In genomic region chr11:108569896-108570295, GRCh38 we compare ENCODE assay signal across 26 cellular contexts.
"Had no signal": no experiment of that assay in that cellular context is flagged by ENCODE, and none has a peak within 500 bp of the region (broad histone marks: within the 10 kb centered on the region; RNA-seq: fewer than 3 reads in every experiment).

No MANE protein-coding gene starts in this region.

- H3K4me1 ChIP-seq: gastrocnemius medialis, heart right ventricle, left lung had no signal

- H3K4me3 ChIP-seq: colonic mucosa, esophagus squamous epithelium, gastrocnemius medialis, heart right ventricle, left lung, lower lobe of right lung, mucosa of descending colon had no signal

- H3K9me3 ChIP-seq: colonic mucosa, esophagus squamous epithelium, gastrocnemius medialis, left lung, mucosa of descending colon had no signal

- ATAC-seq: effector memory CD8-positive, alpha-beta T cell; esophagus mucosa; gastrocnemius medialis; heart right ventricle; left cardiac atrium; left lung; left ventricle myocardium superior; lower lobe of right lung; mucosa of descending colon had no signal

- FAIRE-seq: endometrium, islet of Langerhans, keratinocyte had no signal

- H3K27ac ChIP-seq: gastrocnemius medialis, heart right ventricle, left lung, lower lobe of right lung had no signal

- H3K27me3 Mint-ChIP-seq: dendritic cell treated with granulocyte-macrophage colony-stimulating factor and Interleukin-4, amounts not matched to agents 40 ng/mL and 50 ng/mL, for 4 days; effector memory CD8-positive, alpha-beta T cell had no signal

- H3K36me3 ChIP-seq: colonic mucosa, esophagus squamous epithelium, gastrocnemius medialis, heart right ventricle, left lung, lower lobe of right lung had no signal

- H3K27ac Mint-ChIP-seq: dendritic cell treated with granulocyte-macrophage colony-stimulating factor and Interleukin-4, amounts not matched to agents 40 ng/mL and 50 ng/mL, for 4 days; effector memory CD8-positive, alpha-beta T cell; endodermal cell; mesothelial cell of epicardium had no signal

- DNase-seq: colonic mucosa; cortex of kidney; effector CD8-positive, alpha-beta T cell; effector memory CD8-positive, alpha-beta T cell; endodermal cell; erythroblast; esophagus squamous epithelium; foreskin fibroblast; foreskin melanocyte; gastrocnemius medialis; glutamatergic neuron; head of caudate nucleus; heart right ventricle; hippocampal formation; left cardiac atrium; left lung; left ventricle myocardium superior; lower lobe of right lung; mesenchymal stem cell; mucosa of descending colon had no signal

- H3K4me3 Mint-ChIP-seq: dendritic cell treated with granulocyte-macrophage colony-stimulating factor and Interleukin-4, amounts not matched to agents 40 ng/mL and 50 ng/mL, for 4 days; effector memory CD8-positive, alpha-beta T cell; endodermal cell; mesothelial cell of epicardium had no signal

- H3K9me3 Mint-ChIP-seq: dendritic cell treated with granulocyte-macrophage colony-stimulating factor and Interleukin-4, amounts not matched to agents 40 ng/mL and 50 ng/mL, for 4 days; effector memory CD8-positive, alpha-beta T cell had no signal

- H3K4me1 Mint-ChIP-seq: endodermal cell had no signal

- H3K27me3 ChIP-seq: colonic mucosa, esophagus squamous epithelium, gastrocnemius medialis, heart right ventricle, left lung had no signal
